9 cellular contexts compared by ENCODE assay signal in the genomic region with DNA sequence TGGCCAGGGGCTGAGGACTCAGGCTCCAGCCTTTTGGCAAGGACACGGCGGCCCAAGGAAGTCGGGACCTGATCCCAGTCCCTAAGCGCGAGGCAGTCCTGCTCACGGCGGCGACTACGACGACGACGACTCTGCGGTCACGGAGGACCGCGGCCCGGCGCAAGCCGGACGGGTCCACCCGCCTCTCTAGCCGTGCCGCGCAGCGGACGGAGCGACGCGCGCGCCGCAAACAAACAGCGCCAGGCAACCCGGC. TPM values are rescaled to one million over a fixed set of nuclear protein-coding genes. Genes with fewer than 3 reads are reported as not detected.
A peak's percentile ranks its signal among the peaks of the same experiment; 100 is the strongest.
DNase-seq lines count a peak whose midpoint lies in the region; ATAC-seq, FAIRE-seq and TF ChIP-seq lines count a peak whose summit lies in the region.
"Had no signal": no experiment of that assay in that cellular context is flagged by ENCODE, and none has a peak within 500 bp of the region (broad histone marks: within the 10 kb centered on the region; RNA-seq: fewer than 3 reads in every experiment).

No MANE protein-coding gene starts in this region.

- FAIRE-seq in K562 (lab: Jason Lieb, UNC), result no peak
- FAIRE-seq: TTC549 had no signal

- DNase-seq in activated CD8-positive, alpha-beta memory T cell treated with anti-CD3 and anti-CD28 coated beads, Interleukin-2, amount 10 ng/mL, durations not matched to agents 7 days and 5 days, result peak; percentile 37
- no peak for DNase-seq in activated CD8-positive, alpha-beta memory T cell treated with anti-CD3 and anti-CD28 coated beads for 24 hours
- DNase-seq in K562 (ENCODE audit: extremely low read depth in 1 of 4, low spot score in 3 of 4), result peak in 1 of 4 experiments; percentile 55
- DNase-seq in right lobe of liver, result peak in 2 of 3 donors; percentile 16 to 53
- no peak for DNase-seq in type B pancreatic cell (ENCODE audit: extremely low spot score, unreplicated experiment)
- no peak for DNase-seq in SKM-1 (lab: John Stamatoyannopoulos, UW; ENCODE audit: unreplicated experiment)
- no peak for DNase-seq in hypothalamus (lab: John Stamatoyannopoulos, UW)

- no TSS peak for BruUV-seq in K562 (replicated peaks; lab: Mats Ljungman, UMichigan)

- H3K27me3 Mint-ChIP-seq in activated CD8-positive, alpha-beta memory T cell treated with anti-CD3 and anti-CD28 coated beads, Interleukin-2, amount 10 ng/mL, durations not matched to agents 7 days and 5 days, result peaks cover 23% of the 10 kb centered on the region
- H3K27me3 Mint-ChIP-seq in type B pancreatic cell, result peaks cover 12% of the 10 kb centered on the region

- H3K4me1 ChIP-seq in K562 (replicated peaks in 1 of 2; ENCODE audit: control insufficient read depth in 2 of 2, insufficient read depth in 2 of 2, low read length in 2 of 2), result peaks cover 2 to 44% of the 10 kb centered on the region in 2 experiments; a peak in 4 of 5 replicates
- H3K4me1 ChIP-seq in right lobe of liver, result peaks cover 0 to 9% (median 0%) of the 10 kb centered on the region in 4 donors

- H3K9me3 ChIP-seq in K562 (replicated peaks; ENCODE audit: control insufficient read depth, insufficient read depth, low read depth, low read length) (no peaks in the 10 kb centered on the region), right lobe of liver (no peaks in the 10 kb centered on the region)

- no peaks in the 10 kb centered on the region for H3K36me3 Mint-ChIP-seq in activated CD8-positive, alpha-beta memory T cell treated with anti-CD3 and anti-CD28 coated beads, Interleukin-2, amount 10 ng/mL, durations not matched to agents 7 days and 5 days
- no peaks in the 10 kb centered on the region for H3K36me3 Mint-ChIP-seq in type B pancreatic cell

- no peak overlapping the region for H3K27ac Mint-ChIP-seq in activated CD8-positive, alpha-beta memory T cell treated with anti-CD3 and anti-CD28 coated beads, Interleukin-2, amount 10 ng/mL, durations not matched to agents 7 days and 5 days
- peak overlapping the region; percentile 76 for H3K27ac Mint-ChIP-seq in type B pancreatic cell

- peak overlapping the region; percentile 60 for H3K4me3 Mint-ChIP-seq in activated CD8-positive, alpha-beta memory T cell treated with anti-CD3 and anti-CD28 coated beads, Interleukin-2, amount 10 ng/mL, durations not matched to agents 7 days and 5 days
- peak overlapping the region; percentile 90 for H3K4me3 Mint-ChIP-seq in type B pancreatic cell

- no peak for TF ChIP-seq CTCF in K562 (IDR thresholded peaks at IDR 0.05 in 2 of 3, conservative IDR thresholded peaks at IDR 0.05 in 1 of 3; ENCODE audit: insufficient read depth in 2 of 3, low read depth in 1 of 3, low read length in 3 of 3)
- no peak for TF ChIP-seq CTCF in right lobe of liver (IDR thresholded peaks at IDR 0.05)
- no peak for TF ChIP-seq CTCF in type B pancreatic cell (conservative IDR thresholded peaks at IDR 0.05)

- TF ChIP-seq RAD21 in K562 (CRISPR knock-in tag; conservative IDR thresholded peaks at IDR 0.05 in 1 of 2, IDR thresholded peaks at IDR 0.05 in 1 of 2), result no peak

- H4K20me1 ChIP-seq in K562 (replicated peaks; ENCODE audit: control insufficient read depth, insufficient read depth, low read length), result peaks cover 19% of the 10 kb centered on the region

- H3K9me3 Mint-ChIP-seq in activated CD8-positive, alpha-beta memory T cell treated with anti-CD3 and anti-CD28 coated beads, Interleukin-2, amount 10 ng/mL, durations not matched to agents 7 days and 5 days (ENCODE audit: low read depth), result no peaks in the 10 kb centered on the region
- no peaks in the 10 kb centered on the region for H3K9me3 Mint-ChIP-seq in type B pancreatic cell

- ATAC-seq in activated CD8-positive, alpha-beta memory T cell treated with anti-CD3 and anti-CD28 coated beads, Interleukin-2, amount 10 ng/mL, durations not matched to agents 7 days and 5 days, result peak; percentile 12
- ATAC-seq in K562 (peak; percentile 4), right lobe of liver (no peak)
- no peak for ATAC-seq in activated CD4-positive, CD25-positive, alpha-beta regulatory T cell treated with anti-CD3 and anti-CD28 coated beads, Interleukin-2, amount 50 U/mL, for 24 hours

- TF ChIP-seq EP300 in K562 (IDR thresholded peaks at IDR 0.05; ENCODE audit: low read length), result no peak

- POLR2A ChIA-PET in K562 (lab: Yijun Ruan, JAX), result no interaction called here

- peak overlapping the region; percentile 69 for H3K4me2 ChIP-seq in K562 (ENCODE audit: insufficient read depth, low read length)

- no peaks in the 10 kb centered on the region for H3K9me1 ChIP-seq in K562 (ENCODE audit: control insufficient read depth, insufficient read depth, low read length)

- H3K9ac ChIP-seq in K562 (ENCODE audit: insufficient read depth in 1 of 2, low read depth in 2 of 2, low read length in 2 of 2), result peak overlapping the region in 1 of 2 experiments; percentile 83; a peak in 2 of 4 replicates

- no peaks in the 10 kb centered on the region for H3K36me3 ChIP-seq in K562 (ENCODE audit: control insufficient read depth, insufficient read depth, low read length)
- no peaks in the 10 kb centered on the region for H3K36me3 ChIP-seq in right lobe of liver

- H3K27me3 ChIP-seq in K562 (ENCODE audit: control insufficient read depth in 2 of 2, insufficient read depth in 2 of 2, low read length in 2 of 2) (peaks cover 15 to 83% of the 10 kb centered on the region in 2 experiments), right lobe of liver (no peaks in the 10 kb centered on the region)

- H3K27ac ChIP-seq in K562 (ENCODE audit: extremely low read depth, low read depth, low read length) (no peak overlapping the region), right lobe of liver (no peak overlapping the region)

- no peak for TF ChIP-seq POLR2A in K562 (conservative IDR thresholded peaks at IDR 0.05)
- TF ChIP-seq POLR2A in right lobe of liver (IDR thresholded peaks at IDR 0.05), result no peak

- in situ Hi-C loops in K562 (cut with MboI), result no loop called here

- WGBS in K562 (ENCODE audit: insufficient coverage, low coverage, missing lambda C conversion rate), result under 1% methylated on average over 27 of the region's 34 CpGs
- 0% methylated on average over 6 of the region's 34 CpGs for WGBS in right lobe of liver (ENCODE audit: insufficient coverage, low coverage, low lambda C conversion rate, missing lambda C conversion rate)

- H2AFZ ChIP-seq in K562 (ENCODE audit: low read depth, low read length), result peak overlapping the region; percentile 72

- intact Hi-C loops in K562 (cut with micrococcal nuclease) (loop anchor here (10.0 kb wide), 1 partner anchor 493 kb away; no protein-coding TSS in a partner anchor), right lobe of liver (cut with DNase I) (loop anchor here (5.0 to 10.0 kb wide), 3 partner anchors 183 to 463 kb away; no protein-coding TSS in a partner anchor)

- H3K4me3 ChIP-seq in K562 (peak overlapping the region; percentile 40), right lobe of liver (peak overlapping the region in 2 of 3 donors; percentile 16 to 36)

- no peaks in the 10 kb centered on the region for H3K79me2 ChIP-seq in K562 (ENCODE audit: control insufficient read depth, insufficient read depth, low read length)

- H3K4me1 Mint-ChIP-seq in activated CD8-positive, alpha-beta memory T cell treated with anti-CD3 and anti-CD28 coated beads, Interleukin-2, amount 10 ng/mL, durations not matched to agents 7 days and 5 days, result peaks cover 10% of the 10 kb centered on the region
- peaks cover 7% of the 10 kb centered on the region for H3K4me1 Mint-ChIP-seq in type B pancreatic cell (ENCODE audit: unreplicated experiment)

- CTCF ChIA-PET in activated CD8-positive, alpha-beta memory T cell treated with anti-CD3 and anti-CD28 coated beads, Interleukin-2, amount 10 ng/mL, durations not matched to agents 7 days and 5 days (lab: Charles Lee), result interaction anchor here (0.8 to 2.3 kb wide), 3 partner anchors 182 to 188 kb away, joined by 4 to 14 read pairs (median 11); no protein-coding TSS in a partner anchor
- CTCF ChIA-PET in K562 (lab: Yijun Ruan, JAX; ENCODE audit: low intra/inter-chr PET ratio), result interaction anchor here (2.8 to 2.9 kb wide), 2 partner anchors 185 to 466 kb away, joined by 21 to 25 read pairs; no protein-coding TSS in a partner anchor

RNA-seq across cellular contexts. Expression of a gene that starts 0.4 kb away (rescaled TPM):
- under 1 TPM; 0.30 to 0.50 TPM for total RNA-seq in activated CD8-positive, alpha-beta memory T cell treated with anti-CD3 and anti-CD28 coated beads, Interleukin-2, amount 10 ng/mL, durations not matched to agents 7 days and 5 days
- total RNA-seq in K562 (2011; cell fraction: chromatin; rRNA removed; ENCODE audit: low replicate concordance), result 0.44 and 0.51 TPM in 2 replicates
- 0.26 and 0.67 TPM in 2 replicates for total RNA-seq in K562 (2011; cell fraction: nucleolus; rRNA removed)
- total RNA-seq in K562 (2011; cell fraction: nucleoplasm; rRNA removed), result 0.37 and 0.61 TPM in 2 replicates
- 0.04 TPM in 1 of 2 replicates, not detected in the other for total RNA-seq in K562 (2014; rRNA removed)
- total RNA-seq in K562 (2014; rRNA removed; fragmentation: Illumina TruSeq; extraction: Trizol), result 0.04 TPM in 1 of 2 replicates, not detected in the other
- not detected in 2 replicates for total RNA-seq in K562 (2015; rRNA removed; fragmentation: Illumina TruSeq; extraction: Trizol)
- 0.04 and 0.16 TPM in 2 replicates for total RNA-seq in K562 (2021)
- 0.10 and 0.12 TPM in 2 replicates for polyA plus RNA-seq in K562 (2011; rRNA removed)
- polyA plus RNA-seq in K562 (2011; cell fraction: cytosol; rRNA removed), result 0.09 and 0.19 TPM in 2 replicates
- polyA plus RNA-seq in K562 (2011; cell fraction: nucleus; rRNA removed), result 0.30 and 0.39 TPM in 2 replicates
- 0.12 and 0.19 TPM in 2 replicates for polyA plus RNA-seq in K562 (2012)
- polyA plus RNA-seq in K562 (2014; fragmentation: Illumina TruSeq; extraction: Trizol), result 0.03 and 0.07 TPM in 2 replicates
- not detected for polyA plus RNA-seq in K562 (2014; fragmentation: Nextera tagmentation; extraction: Ambion mirVana)
- 0.07 and 0.17 TPM in 2 replicates for polyA plus RNA-seq in K562 (2014; rRNA removed)
- polyA minus RNA-seq in K562 (2011; rRNA and poly(A)+ RNA removed), result 0.25 and 0.36 TPM in 2 replicates
- polyA minus RNA-seq in K562 (2011; cell fraction: cytosol; rRNA and poly(A)+ RNA removed), result 0.46 TPM in 1 of 2 replicates, not detected in the other
- 0.11 and 0.13 TPM in 2 replicates for polyA minus RNA-seq in K562 (2011; cell fraction: nucleus; rRNA and poly(A)+ RNA removed)
- under 1 TPM in 5 of 6 experiments, not detected in 1; 0.09 to 0.19 (median 0.10) TPM for total RNA-seq in right lobe of liver
- total RNA-seq in type B pancreatic cell (ENCODE audit: low replicate concordance), result 3.0 and 4.3 TPM in 2 replicates

RNA-seq across cellular contexts. Expression of a gene that starts 59.4 kb away (rescaled TPM):
- total RNA-seq in activated CD8-positive, alpha-beta memory T cell treated with anti-CD3 and anti-CD28 coated beads, Interleukin-2, amount 10 ng/mL, durations not matched to agents 7 days and 5 days, result not detected
- not detected in 2 replicates for total RNA-seq in K562 (2011; cell fraction: chromatin; rRNA removed; ENCODE audit: low replicate concordance)
- total RNA-seq in K562 (2011; cell fraction: nucleolus; rRNA removed), result not detected in 2 replicates
- total RNA-seq in K562 (2011; cell fraction: nucleoplasm; rRNA removed), result not detected in 2 replicates
- total RNA-seq in K562 (2014; rRNA removed), result not detected in 2 replicates
- not detected in 2 replicates for total RNA-seq in K562 (2014; rRNA removed; fragmentation: Illumina TruSeq; extraction: Trizol)
- not detected in 2 replicates for total RNA-seq in K562 (2015; rRNA removed; fragmentation: Illumina TruSeq; extraction: Trizol)
- not detected in 2 replicates for total RNA-seq in K562 (2021)
- not detected in 2 replicates for polyA plus RNA-seq in K562 (2011; rRNA removed)
- polyA plus RNA-seq in K562 (2011; cell fraction: cytosol; rRNA removed), result not detected in 2 replicates
- polyA plus RNA-seq in K562 (2011; cell fraction: nucleus; rRNA removed), result not detected in 2 replicates
- polyA plus RNA-seq in K562 (2012), result not detected in 2 replicates
- not detected in 2 replicates for polyA plus RNA-seq in K562 (2014; fragmentation: Illumina TruSeq; extraction: Trizol)
- polyA plus RNA-seq in K562 (2014; fragmentation: Nextera tagmentation; extraction: Ambion mirVana), result not detected
- polyA plus RNA-seq in K562 (2014; rRNA removed), result not detected in 2 replicates
- not detected in 2 replicates for polyA minus RNA-seq in K562 (2011; rRNA and poly(A)+ RNA removed)
- not detected in 2 replicates for polyA minus RNA-seq in K562 (2011; cell fraction: cytosol; rRNA and poly(A)+ RNA removed)
- not detected in 2 replicates for polyA minus RNA-seq in K562 (2011; cell fraction: nucleus; rRNA and poly(A)+ RNA removed)
- not detected for total RNA-seq in right lobe of liver
- total RNA-seq in type B pancreatic cell (ENCODE audit: low replicate concordance), result 0.21 and 6.4 TPM in 2 replicates

Comparison
In these comparisons a context has a peak if more than half of its experiments do, and no peak if none do; other contexts are left out.
1. DNase-seq: peak in activated CD8-positive, alpha-beta memory T cell treated with anti-CD3 and anti-CD28 coated beads, Interleukin-2, amount 10 ng/mL, durations not matched to agents 7 days and 5 days (single experiment) and right lobe of liver (2 of 3); none in activated CD8-positive, alpha-beta memory T cell treated with anti-CD3 and anti-CD28 coated beads for 24 hours (single experiment), type B pancreatic cell (single experiment), SKM-1 (single experiment) and hypothalamus (0 of 51).
2. ATAC-seq: peak in activated CD8-positive, alpha-beta memory T cell treated with anti-CD3 and anti-CD28 coated beads, Interleukin-2, amount 10 ng/mL, durations not matched to agents 7 days and 5 days (single experiment) and K562 (single experiment); none in right lobe of liver (0 of 4) and activated CD4-positive, CD25-positive, alpha-beta regulatory T cell treated with anti-CD3 and anti-CD28 coated beads, Interleukin-2, amount 50 U/mL, for 24 hours (0 of 2).